10 cellular contexts compared by ENCODE assay signal in the genomic region with DNA sequence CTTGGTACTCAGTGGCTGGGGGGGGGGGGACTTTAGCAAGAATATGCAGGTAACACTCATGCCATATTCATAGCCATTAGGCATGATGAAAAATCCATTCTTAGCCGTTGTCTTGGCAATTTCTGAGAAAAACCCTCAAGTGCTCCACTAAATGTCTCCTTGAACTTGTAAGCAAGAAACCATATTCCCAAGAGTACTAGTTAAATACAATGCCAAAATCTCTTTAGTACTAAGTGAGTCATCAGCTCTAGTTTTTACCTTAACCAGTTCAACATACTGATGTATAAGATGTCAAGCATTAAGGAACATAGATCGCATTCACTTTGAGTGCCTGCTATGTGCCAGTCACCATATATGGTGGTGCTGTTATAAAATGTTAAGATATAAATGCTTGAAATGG.
"Had no signal": no experiment of that assay in that cellular context is flagged by ENCODE, and none has a peak within 500 bp of the region (broad histone marks: within the 10 kb centered on the region; RNA-seq: fewer than 3 reads in every experiment).

No MANE protein-coding gene starts in this region.

- H3K9me3 Mint-ChIP-seq: activated T-helper 1 cell treated with anti-CD3 and anti-CD28 coated beads, Interleukin-12 subunit alpha, Interleukin-12 subunit beta, Interleukin-2, Interleukin-4 antibody, amounts not matched to agents 30 ng/mL and 10 ng/mL and 1 ng/mL, durations not matched to agents 14 hours and 24 hours and 36 hours; central memory CD8-positive, alpha-beta T cell had no signal

- H3K4me1 ChIP-seq: transverse colon had no signal

- H2AFZ ChIP-seq: hepatocyte had no signal

- H3K4me2 ChIP-seq: hepatocyte had no signal

- H3K27ac ChIP-seq: gastroesophageal sphincter, hepatocyte, transverse colon had no signal

- H3K4me3 ChIP-seq: gastroesophageal sphincter, hepatocyte, transverse colon had no signal

- H3K27me3 ChIP-seq: gastroesophageal sphincter, hepatocyte, transverse colon had no signal

- H3K27me3 Mint-ChIP-seq: central memory CD8-positive, alpha-beta T cell had no signal

- ATAC-seq: gastroesophageal sphincter had no signal

- H3K4me3 Mint-ChIP-seq: activated T-helper 1 cell treated with anti-CD3 and anti-CD28 coated beads, Interleukin-12 subunit alpha, Interleukin-12 subunit beta, Interleukin-2, Interleukin-4 antibody, amounts not matched to agents 30 ng/mL and 10 ng/mL and 1 ng/mL, durations not matched to agents 14 hours and 24 hours and 36 hours; central memory CD8-positive, alpha-beta T cell had no signal

- DNase-seq: activated CD4-positive, alpha-beta T cell treated with anti-CD3 and anti-CD28 coated beads for 4 hours; activated naive CD4-positive, alpha-beta T cell treated with Interleukin-2 at 50 U/mL for 16 hours; erythroblast; small intestine; T-helper 1 cell; transverse colon had no signal

- H3K27ac Mint-ChIP-seq: activated T-helper 1 cell treated with anti-CD3 and anti-CD28 coated beads, Interleukin-12 subunit alpha, Interleukin-12 subunit beta, Interleukin-2, Interleukin-4 antibody, amounts not matched to agents 30 ng/mL and 10 ng/mL and 1 ng/mL, durations not matched to agents 14 hours and 24 hours and 36 hours had no signal

- H3K9me3 ChIP-seq: gastroesophageal sphincter, transverse colon had no signal
